In the genomic region with DNA sequence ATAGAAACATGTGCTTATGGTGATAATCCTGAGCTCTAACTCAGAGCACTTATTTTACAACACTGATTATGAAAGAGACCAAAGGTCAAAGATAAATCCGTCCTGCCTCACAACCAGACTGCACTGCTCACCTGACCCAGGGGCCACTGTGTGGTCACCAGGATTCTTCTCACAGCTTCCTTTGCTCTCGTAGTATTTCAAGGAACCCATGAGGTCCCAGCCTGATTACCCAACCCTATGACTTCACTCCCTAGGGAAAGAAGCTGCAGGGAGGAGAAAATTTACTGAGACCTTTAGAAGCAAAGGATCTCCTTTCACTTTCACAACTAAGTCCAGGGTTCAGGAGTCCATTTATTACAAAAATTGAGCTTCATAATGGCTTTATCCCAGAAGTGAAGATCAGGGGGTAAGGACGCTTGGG, we compare ENCODE assay signal across 11 cellular contexts. TPM values are rescaled to one million over a fixed set of nuclear protein-coding genes. Genes with fewer than 3 reads are reported as not detected.
DNase-seq lines count a peak whose midpoint lies in the region; ATAC-seq and TF ChIP-seq lines count a peak whose summit lies in the region.
"Had no signal": no experiment of that assay in that cellular context is flagged by ENCODE, and none has a peak within 500 bp of the region (broad histone marks: within the 10 kb centered on the region; RNA-seq: fewer than 3 reads in every experiment).

No MANE protein-coding gene starts in this region.

- no peak overlapping the region for H3K27ac Mint-ChIP-seq in activated CD8-positive, alpha-beta T cell treated with anti-CD3 and anti-CD28 coated beads for 36 hours
- H3K27ac Mint-ChIP-seq: stimulated activated memory B cell treated with anti-CD40 and anti-IgM and Interleukin-4, amounts not matched to agents 10 μg/mL and 1 μg/mL and 100 μg/mL, for 72 hours had no signal

- peak; percentile 81 to 91 (median 84) for ATAC-seq in psoas muscle
- ATAC-seq in activated CD8-positive, alpha-beta T cell treated with anti-CD3 and anti-CD28 coated beads for 36 hours, result no peak
- ATAC-seq: stimulated activated memory B cell treated with anti-CD40 and anti-IgM and Interleukin-4, amounts not matched to agents 10 μg/mL and 1 μg/mL and 100 μg/mL, for 72 hours had no signal

- TF ChIP-seq POLR2A in sigmoid colon (IDR thresholded peaks at IDR 0.05), result no peak

- intact Hi-C loops in psoas muscle (cut with DNase I) (no loop called here), sigmoid colon (cut with DNase I) (no loop called here)
- intact Hi-C loops in activated CD8-positive, alpha-beta T cell treated with anti-CD3 and anti-CD28 coated beads for 36 hours (cut with micrococcal nuclease), result no loop called here

- TF ChIP-seq EP300 in sigmoid colon (IDR thresholded peaks at IDR 0.05), result no peak

- H3K4me1 ChIP-seq in psoas muscle (no peaks in the 10 kb centered on the region), sigmoid colon (peaks cover 0 to 8% (median 0%) of the 10 kb centered on the region in 4 donors)

- H3K36me3 ChIP-seq in psoas muscle (ENCODE audit: insufficient read depth in 1 of 2, low read depth in 1 of 2), result no peaks in the 10 kb centered on the region
- H3K36me3 ChIP-seq in sigmoid colon, result no peaks in the 10 kb centered on the region

- H3K27ac ChIP-seq in psoas muscle (peak overlapping the region; percentile 64), sigmoid colon (no peak overlapping the region)

- no peaks in the 10 kb centered on the region for H3K27me3 ChIP-seq in psoas muscle (ENCODE audit: insufficient read depth in 3 of 3, low read length in 2 of 3)
- H3K27me3 ChIP-seq in sigmoid colon, result no peaks in the 10 kb centered on the region

- DNase-seq in ELR (ENCODE audit: low read depth) (peak; percentile 64), NCI-H460 (ENCODE audit: extremely low read depth, low read depth) (peak; percentile 59), fibroblast of peridontal ligament (ENCODE audit: extremely low read depth) (peak; percentile 87), psoas muscle (peak in 1 of 2 donors; percentile 62), KG1 (lab: John Stamatoyannopoulos, UW) (no peak), sigmoid colon (no peak), medulla oblongata (ENCODE audit: extremely low spot score) (no peak)
- DNase-seq in activated CD8-positive, alpha-beta T cell treated with anti-CD3 and anti-CD28 coated beads for 36 hours, result no peak
- DNase-seq: KBM-7, SIG-M5 had no signal

- H3K9me3 Mint-ChIP-seq in activated CD8-positive, alpha-beta T cell treated with anti-CD3 and anti-CD28 coated beads for 36 hours, result no peaks in the 10 kb centered on the region
- H3K9me3 Mint-ChIP-seq: stimulated activated memory B cell treated with anti-CD40 and anti-IgM and Interleukin-4, amounts not matched to agents 10 μg/mL and 1 μg/mL and 100 μg/mL, for 72 hours had no signal

- H3K4me3 ChIP-seq in psoas muscle (peak overlapping the region; percentile 25), sigmoid colon (no peak overlapping the region)

- H3K4me3 Mint-ChIP-seq in activated CD8-positive, alpha-beta T cell treated with anti-CD3 and anti-CD28 coated beads for 36 hours, result no peak overlapping the region
- H3K4me3 Mint-ChIP-seq: stimulated activated memory B cell treated with anti-CD40 and anti-IgM and Interleukin-4, amounts not matched to agents 10 μg/mL and 1 μg/mL and 100 μg/mL, for 72 hours had no signal

- POLR2A ChIA-PET in activated CD8-positive, alpha-beta T cell treated with anti-CD3 and anti-CD28 coated beads for 36 hours (lab: Charles Lee), result interaction anchor here (1.5 kb wide), 1 partner anchor 8 kb away, joined by 10 read pairs; no protein-coding TSS in a partner anchor

- 26 to 42% (median 32%) methylated on average over 3 of the region's 3 CpGs for WGBS in psoas muscle, 3 donors
- WGBS in sigmoid colon, 2 donors, result 14 to 44% methylated on average over 3 of the region's 3 CpGs

- no peaks in the 10 kb centered on the region for H3K36me3 Mint-ChIP-seq in activated CD8-positive, alpha-beta T cell treated with anti-CD3 and anti-CD28 coated beads for 36 hours (ENCODE audit: low read depth)
- H3K36me3 Mint-ChIP-seq: stimulated activated memory B cell treated with anti-CD40 and anti-IgM and Interleukin-4, amounts not matched to agents 10 μg/mL and 1 μg/mL and 100 μg/mL, for 72 hours had no signal

- CTCF ChIA-PET in activated CD8-positive, alpha-beta T cell treated with anti-CD3 and anti-CD28 coated beads for 36 hours (lab: Charles Lee), result interaction anchor here (1.0 to 1.6 kb wide), 4 partner anchors 8 to 38 kb away, joined by 3 to 7 read pairs (median 4); no protein-coding TSS in a partner anchor

- no peaks in the 10 kb centered on the region for H3K27me3 Mint-ChIP-seq in activated CD8-positive, alpha-beta T cell treated with anti-CD3 and anti-CD28 coated beads for 36 hours
- H3K27me3 Mint-ChIP-seq: stimulated activated memory B cell treated with anti-CD40 and anti-IgM and Interleukin-4, amounts not matched to agents 10 μg/mL and 1 μg/mL and 100 μg/mL, for 72 hours had no signal

- no peaks in the 10 kb centered on the region for H3K9me3 ChIP-seq in psoas muscle
- H3K9me3 ChIP-seq in sigmoid colon, result no peaks in the 10 kb centered on the region

- TF ChIP-seq CTCF in psoas muscle (IDR thresholded peaks at IDR 0.05), result no peak
- no peak for TF ChIP-seq CTCF in activated CD8-positive, alpha-beta T cell treated with anti-CD3 and anti-CD28 coated beads for 36 hours (IDR thresholded peaks at IDR 0.05)
- TF ChIP-seq CTCF in sigmoid colon (IDR thresholded peaks at IDR 0.05), result no peak

- peaks cover 7% of the 10 kb centered on the region for H3K4me1 Mint-ChIP-seq in activated CD8-positive, alpha-beta T cell treated with anti-CD3 and anti-CD28 coated beads for 36 hours (ENCODE audit: low read depth)

RNA-seq across cellular contexts. Expression of a gene that starts 9.6 kb away (rescaled TPM):
- 695 and 806 TPM in 2 replicates for total RNA-seq in NCI-H460 (2014; rRNA removed; shearing (Covaris generic))
- polyA plus RNA-seq in NCI-H460 (2014; cell fraction: nucleus; rRNA removed), result 487 and 589 TPM in 2 replicates
- 100 to 1,000 TPM in 1 of 4 donors, 10 to 100 TPM in 3; 48.1 to 116 (median 59.6) TPM for total RNA-seq in psoas muscle
- 100 to 1,000 TPM in 1 of 3 donors, 10 to 100 TPM in 2; 29.1 to 304 (median 73.8) TPM for polyA plus RNA-seq in psoas muscle
- 100 to 1,000 TPM; 830 to 839 TPM for total RNA-seq in activated CD8-positive, alpha-beta T cell treated with anti-CD3 and anti-CD28 coated beads for 36 hours
- 100 to 1,000 TPM; 269 to 356 (median 336) TPM for total RNA-seq in sigmoid colon
- 1,000 to 10,000 TPM in 2 of 3 donors, 100 to 1,000 TPM in 1; 934 to 2,420 (median 1,374) TPM for polyA plus RNA-seq in sigmoid colon

Comparison
In these comparisons a context has a peak if more than half of its experiments do, and no peak if none do; other contexts are left out.
1. DNase-seq: peak in ELR (single experiment), NCI-H460 (single experiment) and fibroblast of peridontal ligament (single experiment); none in activated CD8-positive, alpha-beta T cell treated with anti-CD3 and anti-CD28 coated beads for 36 hours (single experiment), KG1 (single experiment), sigmoid colon (single experiment) and medulla oblongata (single experiment).